In the genomic region with DNA sequence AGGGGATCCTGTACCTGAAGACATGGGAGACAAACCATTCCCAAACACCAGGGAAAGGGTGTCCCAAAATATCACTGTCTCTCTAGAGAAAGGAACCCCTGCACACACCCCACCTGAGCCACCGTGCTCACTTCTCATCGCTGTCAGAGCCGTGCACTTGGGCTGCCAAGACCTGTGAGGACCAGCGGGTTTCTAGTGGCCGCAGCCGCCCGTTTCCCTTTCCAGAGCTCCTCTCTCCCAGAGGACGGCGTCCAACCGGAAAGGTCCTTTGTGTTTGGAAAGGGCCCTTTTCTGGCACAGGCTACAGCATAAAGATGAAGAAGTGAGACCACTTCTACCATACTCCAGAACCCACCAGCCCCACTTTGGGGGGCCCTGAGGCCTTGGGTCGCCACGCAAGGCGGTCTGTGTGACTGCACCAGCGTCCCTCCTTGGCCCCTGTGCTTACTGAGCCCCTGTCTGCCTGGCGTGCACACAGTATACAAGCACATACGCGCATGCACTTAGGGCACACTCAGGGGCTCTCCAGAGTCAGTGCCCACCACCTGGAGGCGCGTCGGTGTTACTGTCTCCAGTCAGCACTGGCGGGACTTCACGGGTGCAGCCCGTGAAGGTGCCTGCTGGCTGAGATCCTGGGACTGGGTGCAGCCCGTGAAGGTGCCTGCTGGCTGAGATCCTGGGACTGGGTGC, we compare ENCODE assay signal across 25 cellular contexts.
"Had no signal": no experiment of that assay in that cellular context is flagged by ENCODE, and none has a peak within 500 bp of the region (broad histone marks: within the 10 kb centered on the region; RNA-seq: fewer than 3 reads in every experiment).

No MANE protein-coding gene starts in this region.

- H3K27me3 ChIP-seq: ascending aorta, brain microvascular endothelial cell, esophagus muscularis mucosa, neural progenitor cell, tibial nerve, uterus had no signal

- H3K36me3 Mint-ChIP-seq: activated naive CD8-positive, alpha-beta T cell treated with anti-CD3 and anti-CD28 coated beads, Interleukin-2, amount 10 ng/mL, durations not matched to agents 7 days and 5 days; mesothelial cell of epicardium; natural killer cell; neural progenitor cell had no signal

- H3K27ac ChIP-seq: ascending aorta, brain microvascular endothelial cell, coronary artery, esophagus muscularis mucosa, neural progenitor cell, tibial nerve, uterus, WERI-Rb-1 had no signal

- H3K4me1 Mint-ChIP-seq: activated CD4-positive, alpha-beta memory T cell treated with anti-CD3 and anti-CD28 coated beads, Interleukin-2, amount 10 ng/mL, durations not matched to agents 7 days and 5 days; activated naive CD4-positive, alpha-beta T cell treated with anti-CD3 and anti-CD28 coated beads, Interleukin-2, amount 10 ng/mL, durations not matched to agents 7 days and 5 days; activated naive CD8-positive, alpha-beta T cell treated with anti-CD3 and anti-CD28 coated beads, Interleukin-2, amount 10 ng/mL, durations not matched to agents 7 days and 5 days; mesothelial cell of epicardium; stimulated activated naive CD8-positive, alpha-beta T cell treated with anti-CD3 and anti-CD28 coated beads, Interleukin-15, amount 100 ng/mL, for 72 hours had no signal

- ATAC-seq: activated CD4-positive, CD25-positive, alpha-beta regulatory T cell treated with anti-CD3 and anti-CD28 coated beads, Interleukin-2, amount 50 U/mL, for 24 hours; natural killer cell; sciatic nerve; stimulated activated naive CD8-positive, alpha-beta T cell treated with anti-CD3 and anti-CD28 coated beads, Interleukin-15, amount 100 ng/mL, for 72 hours had no signal

- H3K9me3 ChIP-seq: ascending aorta, esophagus muscularis mucosa, tibial nerve, uterus had no signal

- H3K4me3 Mint-ChIP-seq: activated CD4-positive, alpha-beta memory T cell treated with anti-CD3 and anti-CD28 coated beads, Interleukin-2, amount 10 ng/mL, durations not matched to agents 7 days and 5 days; activated naive CD4-positive, alpha-beta T cell treated with anti-CD3 and anti-CD28 coated beads, Interleukin-2, amount 10 ng/mL, durations not matched to agents 7 days and 5 days; activated naive CD8-positive, alpha-beta T cell treated with anti-CD3 and anti-CD28 coated beads, Interleukin-2, amount 10 ng/mL, durations not matched to agents 7 days and 5 days; activated T-cell treated with anti-CD3 and anti-CD28 coated beads, Interleukin-2, amount 50 U/mL, for 24 hours; mesothelial cell of epicardium; natural killer cell; neural progenitor cell; stimulated activated naive CD8-positive, alpha-beta T cell treated with anti-CD3 and anti-CD28 coated beads, Interleukin-15, amount 100 ng/mL, for 72 hours; T-helper 1 cell treated with Interleukin-12 subunit alpha and Interleukin-12 subunit beta and Interleukin-4 antibody, amounts not matched to agents 30 μg/mL and 1 μg/mL, for 36 hours had no signal

- H3K27me3 Mint-ChIP-seq: activated CD4-positive, alpha-beta memory T cell treated with anti-CD3 and anti-CD28 coated beads, Interleukin-2, amount 10 ng/mL, durations not matched to agents 7 days and 5 days; activated naive CD4-positive, alpha-beta T cell treated with anti-CD3 and anti-CD28 coated beads, Interleukin-2, amount 10 ng/mL, durations not matched to agents 7 days and 5 days; activated naive CD8-positive, alpha-beta T cell treated with anti-CD3 and anti-CD28 coated beads, Interleukin-2, amount 10 ng/mL, durations not matched to agents 7 days and 5 days; activated T-cell treated with anti-CD3 and anti-CD28 coated beads, Interleukin-2, amount 50 U/mL, for 24 hours; stimulated activated naive CD8-positive, alpha-beta T cell treated with anti-CD3 and anti-CD28 coated beads, Interleukin-15, amount 100 ng/mL, for 72 hours had no signal

- H3K36me3 ChIP-seq: ascending aorta, brain microvascular endothelial cell, neural progenitor cell, uterus, WERI-Rb-1 had no signal

- H3K9me3 Mint-ChIP-seq: activated CD4-positive, alpha-beta memory T cell treated with anti-CD3 and anti-CD28 coated beads, Interleukin-2, amount 10 ng/mL, durations not matched to agents 7 days and 5 days; activated naive CD4-positive, alpha-beta T cell treated with anti-CD3 and anti-CD28 coated beads, Interleukin-2, amount 10 ng/mL, durations not matched to agents 7 days and 5 days; activated naive CD8-positive, alpha-beta T cell treated with anti-CD3 and anti-CD28 coated beads, Interleukin-2, amount 10 ng/mL, durations not matched to agents 7 days and 5 days; activated T-cell treated with anti-CD3 and anti-CD28 coated beads, Interleukin-2, amount 50 U/mL, for 24 hours; mesothelial cell of epicardium; natural killer cell; neural progenitor cell; stimulated activated naive CD8-positive, alpha-beta T cell treated with anti-CD3 and anti-CD28 coated beads, Interleukin-15, amount 100 ng/mL, for 72 hours; T-helper 1 cell treated with Interleukin-12 subunit alpha and Interleukin-12 subunit beta and Interleukin-4 antibody, amounts not matched to agents 30 μg/mL and 1 μg/mL, for 36 hours had no signal

- H3K27ac Mint-ChIP-seq: activated CD4-positive, alpha-beta memory T cell treated with anti-CD3 and anti-CD28 coated beads, Interleukin-2, amount 10 ng/mL, durations not matched to agents 7 days and 5 days; activated naive CD4-positive, alpha-beta T cell treated with anti-CD3 and anti-CD28 coated beads, Interleukin-2, amount 10 ng/mL, durations not matched to agents 7 days and 5 days; activated naive CD8-positive, alpha-beta T cell treated with anti-CD3 and anti-CD28 coated beads, Interleukin-2, amount 10 ng/mL, durations not matched to agents 7 days and 5 days; activated T-cell treated with anti-CD3 and anti-CD28 coated beads, Interleukin-2, amount 50 U/mL, for 24 hours; mesothelial cell of epicardium; natural killer cell; neural progenitor cell; T-helper 1 cell treated with Interleukin-12 subunit alpha and Interleukin-12 subunit beta and Interleukin-4 antibody, amounts not matched to agents 30 μg/mL and 1 μg/mL, for 36 hours had no signal

- DNase-seq: activated CD4-positive, alpha-beta memory T cell treated with anti-CD3 and anti-CD28 coated beads, Interleukin-2, amount 10 ng/mL, durations not matched to agents 7 days and 5 days; activated CD4-positive, alpha-beta T cell treated with anti-CD3 and anti-CD28 coated beads for 48 hours; activated CD8-positive, alpha-beta memory T cell treated with anti-CD3 and anti-CD28 coated beads, Interleukin-2, amount 50 U/mL, for 48 hours; activated gamma-delta T cell; activated naive CD4-positive, alpha-beta T cell treated with anti-CD3 and anti-CD28 coated beads, Interleukin-2, amount 10 ng/mL, durations not matched to agents 7 days and 5 days; activated naive CD8-positive, alpha-beta T cell treated with anti-CD3 and anti-CD28 coated beads, Interleukin-2, amount 10 ng/mL, durations not matched to agents 7 days and 5 days; activated T-cell treated with anti-CD3 and anti-CD28 coated beads, Interleukin-2, amount 50 U/mL, for 24 hours; brain microvascular endothelial cell; natural killer cell; stimulated activated CD4-positive, alpha-beta T cell treated with anti-CD3 and anti-CD28 coated beads, Interleukin-12 subunit alpha, Interleukin-12 subunit beta, amount 100 ng/mL, for 4 hours; stimulated activated CD4-positive, alpha-beta T cell treated with anti-CD3 and anti-CD28 coated beads, Interleukin-4, amount 100 ng/mL, for 1 hour; stimulated activated naive CD8-positive, alpha-beta T cell treated with anti-CD3 and anti-CD28 coated beads, Interleukin-15, amount 100 ng/mL, for 72 hours; T-helper 9 cell; uterus; WERI-Rb-1 had no signal

- H3K4me1 ChIP-seq: ascending aorta, neural progenitor cell, tibial nerve, uterus had no signal

- H3K4me3 ChIP-seq: ascending aorta, coronary artery, esophagus muscularis mucosa, neural progenitor cell, skin epidermis, tibial nerve, uterus had no signal
